ENCODE assay signal across 10 cellular contexts in genomic region chr15:98823012-98823458, GRCh38.
A peak's percentile ranks its signal among the peaks of the same experiment; 100 is the strongest.
DNase-seq lines count a peak whose midpoint lies in the region; ATAC-seq and TF ChIP-seq lines count a peak whose summit lies in the region.
"Had no signal": no experiment of that assay in that cellular context is flagged by ENCODE, and none has a peak within 500 bp of the region (broad histone marks: within the 10 kb centered on the region; RNA-seq: fewer than 3 reads in every experiment).

No MANE protein-coding gene starts in this region.

- no peak for TF ChIP-seq CTCF in fibroblast of lung (conservative IDR thresholded peaks at IDR 0.05 in 1 of 2, IDR thresholded peaks at IDR 0.05 in 1 of 2; ENCODE audit: low read depth in 1 of 2, low read length in 2 of 2)
- no peak for TF ChIP-seq CTCF in smooth muscle cell (IDR thresholded peaks at IDR 0.05; ENCODE audit: borderline replicate concordance, insufficient read depth, poor library complexity, severe bottlenecking)

- peaks cover 3% of the 10 kb centered on the region for H3K36me3 Mint-ChIP-seq in effector memory CD8-positive, alpha-beta T cell (ENCODE audit: insufficient read depth)

- H3K27me3 ChIP-seq in H7 (ENCODE audit: control insufficient read depth, insufficient read depth, low read length) (no peaks in the 10 kb centered on the region), fibroblast of lung (ENCODE audit: control insufficient read depth, insufficient read depth, low read length) (no peaks in the 10 kb centered on the region), smooth muscle cell (ENCODE audit: low read depth) (no peaks in the 10 kb centered on the region)
- H3K27me3 ChIP-seq: right lobe of liver had no signal

- peak; percentile 21 for DNase-seq in H7
- DNase-seq in NCI-H226: peak; percentile 64
- peak; percentile 91 to 93 for DNase-seq in fibroblast of lung (ENCODE audit: low read depth in 2 of 2)
- no peak for DNase-seq in smooth muscle cell (lab: John Stamatoyannopoulos, UW; ENCODE audit: unreplicated experiment)
- DNase-seq in T-helper 2 cell: no peak
- no peak for DNase-seq in effector memory CD8-positive, alpha-beta T cell
- no peak for DNase-seq in activated CD8-positive, alpha-beta memory T cell treated with anti-CD3 and anti-CD28 coated beads, Interleukin-2, amount 50 U/mL, for 4 hours
- DNase-seq: right lobe of liver had no signal

- no peaks in the 10 kb centered on the region for H3K36me3 ChIP-seq in H7 (replicated peaks; ENCODE audit: control insufficient read depth, insufficient read depth, low read length)
- no peaks in the 10 kb centered on the region for H3K36me3 ChIP-seq in fibroblast of lung (ENCODE audit: control insufficient read depth, insufficient read depth, low read length)
- no peaks in the 10 kb centered on the region for H3K36me3 ChIP-seq in smooth muscle cell (ENCODE audit: low read depth)
- H3K36me3 ChIP-seq: right lobe of liver had no signal

- WGBS in smooth muscle cell (ENCODE audit: low lambda C conversion rate): 34% methylated on average over 2 of the region's 2 CpGs

- no peak for ATAC-seq in HG03139 (IDR thresholded peaks at IDR 0.05; ENCODE audit: unreplicated experiment)
- no peak for ATAC-seq in effector memory CD8-positive, alpha-beta T cell (replicated peaks)

- H2AFZ ChIP-seq in fibroblast of lung (ENCODE audit: low read length) (no peak overlapping the region), smooth muscle cell (ENCODE audit: low read depth) (no peak overlapping the region)

- H3K27ac Mint-ChIP-seq in effector memory CD8-positive, alpha-beta T cell: no peak overlapping the region

- H3K79me2 ChIP-seq in fibroblast of lung (ENCODE audit: control insufficient read depth, insufficient read depth, low read length) (peaks cover 6% of the 10 kb centered on the region), smooth muscle cell (ENCODE audit: low read depth) (peaks cover 66% of the 10 kb centered on the region)

- no peaks in the 10 kb centered on the region for H3F3A ChIP-seq in smooth muscle cell (ENCODE audit: low read depth)

- no peaks in the 10 kb centered on the region for H3K4me1 Mint-ChIP-seq in effector memory CD8-positive, alpha-beta T cell (ENCODE audit: low read depth in 2 of 2)
- H3K4me1 Mint-ChIP-seq: central memory CD8-positive, alpha-beta T cell had no signal

- H3K4me2 ChIP-seq in fibroblast of lung (ENCODE audit: extremely low read depth, insufficient read depth, low read length) (peak overlapping the region; percentile 55), smooth muscle cell (no peak overlapping the region)

- H3K9me3 Mint-ChIP-seq in effector memory CD8-positive, alpha-beta T cell: peaks cover 0 to 2% of the 10 kb centered on the region in 2 donors
- H3K9me3 Mint-ChIP-seq: central memory CD8-positive, alpha-beta T cell had no signal

- H3K9ac ChIP-seq in fibroblast of lung (ENCODE audit: insufficient read depth, low read length): no peak overlapping the region
- no peak overlapping the region for H3K9ac ChIP-seq in smooth muscle cell (ENCODE audit: low read depth)

- H3K4me3 Mint-ChIP-seq in effector memory CD8-positive, alpha-beta T cell: no peak overlapping the region
- H3K4me3 Mint-ChIP-seq: central memory CD8-positive, alpha-beta T cell had no signal

- H3K9me3 ChIP-seq in fibroblast of lung (ENCODE audit: control insufficient read depth, insufficient read depth, low read depth, low read length): no peaks in the 10 kb centered on the region
- H3K9me3 ChIP-seq in smooth muscle cell (replicated peaks; ENCODE audit: low read depth): no peaks in the 10 kb centered on the region
- H3K9me3 ChIP-seq: right lobe of liver had no signal

- H4K20me1 ChIP-seq in fibroblast of lung (ENCODE audit: control insufficient read depth, extremely low read depth, insufficient read depth, low read length): no peaks in the 10 kb centered on the region
- peaks cover 30% of the 10 kb centered on the region for H4K20me1 ChIP-seq in smooth muscle cell (ENCODE audit: low read depth)

- H3K27ac ChIP-seq in fibroblast of lung (ENCODE audit: insufficient read depth, low read length) (peak overlapping the region; percentile 65), smooth muscle cell (ENCODE audit: low read depth) (peak overlapping the region; percentile 54)
- H3K27ac ChIP-seq: right lobe of liver had no signal

- H3K27me3 Mint-ChIP-seq in effector memory CD8-positive, alpha-beta T cell: peaks cover 3 to 5% of the 10 kb centered on the region in 2 donors

- H3K4me1 ChIP-seq in fibroblast of lung (ENCODE audit: control insufficient read depth, extremely low read depth, insufficient read depth, low read length) (peaks cover 4% of the 10 kb centered on the region), smooth muscle cell (ENCODE audit: low read depth) (peaks cover 17% of the 10 kb centered on the region)
- H3K4me1 ChIP-seq: right lobe of liver had no signal

- H3K4me3 ChIP-seq in H7 (ENCODE audit: insufficient read depth, low read depth, low read length) (no peak overlapping the region), fibroblast of lung (replicated peaks in 1 of 4; ENCODE audit: control extremely low read depth in 1 of 4, insufficient read depth in 1 of 4, low read depth in 3 of 4, low read length in 4 of 4) (peak overlapping the region in 3 of 4 experiments; percentile 1 to 34 (median 32)), smooth muscle cell (no peak overlapping the region)
- H3K4me3 ChIP-seq: right lobe of liver had no signal

Comparison
In these comparisons a context has a peak if more than half of its experiments do, and no peak if none do; other contexts are left out.
1. DNase-seq: peak in H7 (single experiment), NCI-H226 (single experiment) and fibroblast of lung (2 of 2); none in smooth muscle cell (single experiment), T-helper 2 cell (0 of 5), effector memory CD8-positive, alpha-beta T cell (0 of 3) and activated CD8-positive, alpha-beta memory T cell treated with anti-CD3 and anti-CD28 coated beads, Interleukin-2, amount 50 U/mL, for 4 hours (single experiment).
2. H3K4me3 ChIP-seq: peak in fibroblast of lung (3 of 4); none in H7 (single experiment) and smooth muscle cell (single experiment).